ENCODE assay signal across 16 cellular contexts in genomic region chr16:70493863-70494770, GRCh38. TPM values are rescaled to one million over a fixed set of nuclear protein-coding genes. Genes with fewer than 3 reads are reported as not detected.
DNase-seq lines count a peak whose midpoint lies in the region; ATAC-seq, FAIRE-seq and TF ChIP-seq lines count a peak whose summit lies in the region.
"Had no signal": no experiment of that assay in that cellular context is flagged by ENCODE, and none has a peak within 500 bp of the region (broad histone marks: within the 10 kb centered on the region; RNA-seq: fewer than 3 reads in every experiment).

No MANE protein-coding gene starts in this region.

- no peak overlapping the region for H3K4me3 Mint-ChIP-seq in activated naive CD8-positive, alpha-beta T cell treated with anti-CD3 and anti-CD28 coated beads for 36 hours
- no peak overlapping the region for H3K4me3 Mint-ChIP-seq in nephron progenitor cell
- H3K4me3 Mint-ChIP-seq: IgD-negative memory B cell had no signal

- no peaks in the 10 kb centered on the region for H3K9me3 Mint-ChIP-seq in activated naive CD8-positive, alpha-beta T cell treated with anti-CD3 and anti-CD28 coated beads for 36 hours
- H3K9me3 Mint-ChIP-seq in nephron progenitor cell: no peaks in the 10 kb centered on the region
- H3K9me3 Mint-ChIP-seq: IgD-negative memory B cell had no signal

- FAIRE-seq in GM19239 (lab: Jason Lieb, UNC): peak; percentile 14

- intact Hi-C loops in right lobe of liver (cut with DNase I): no loop called here
- intact Hi-C loops in posterior vena cava (cut with DNase I): no loop called here

- DNase-seq in GM19239 (ENCODE audit: insufficient read length, low spot score): no peak
- peak; percentile 25 for DNase-seq in NB4 (ENCODE audit: low read depth)
- no peak for DNase-seq in activated naive CD8-positive, alpha-beta T cell treated with anti-CD3 and anti-CD28 coated beads for 36 hours
- no peak for DNase-seq in nephron progenitor cell
- no peak for DNase-seq in right lobe of liver
- DNase-seq in posterior vena cava (ENCODE audit: low spot score): no peak
- DNase-seq: amniotic stem cell; cerebellar nuclear complex; DMS53; effector memory CD4-positive, alpha-beta T cell; NCI-H1105 treated with DMSO at 0.1 percent for 48 hours; NCI-H774 had no signal

- peaks cover 0 to 68% (median 10%) of the 10 kb centered on the region in 4 donors for H3K36me3 ChIP-seq in right lobe of liver

- WGBS in right lobe of liver (ENCODE audit: insufficient coverage, low coverage, low lambda C conversion rate, missing lambda C conversion rate): 82% methylated on average over 6 of the region's 7 CpGs

- H3K27ac ChIP-seq in right lobe of liver: no peak overlapping the region
- H3K27ac ChIP-seq: BLaER1, VCaP had no signal

- TF ChIP-seq CTCF in NB4 (IDR thresholded peaks at IDR 0.05; ENCODE audit: low read depth, low read length): no peak
- TF ChIP-seq CTCF in nephron progenitor cell (IDR thresholded peaks at IDR 0.05): no peak
- no peak for TF ChIP-seq CTCF in right lobe of liver (IDR thresholded peaks at IDR 0.05)

- no peak for ATAC-seq in GM18909 (IDR thresholded peaks at IDR 0.05; ENCODE audit: poor library complexity, unreplicated experiment)
- ATAC-seq in right lobe of liver: no peak

- H3K27ac Mint-ChIP-seq in activated naive CD8-positive, alpha-beta T cell treated with anti-CD3 and anti-CD28 coated beads for 36 hours: peak overlapping the region; percentile 78
- H3K27ac Mint-ChIP-seq in nephron progenitor cell: peak overlapping the region; percentile 23
- H3K27ac Mint-ChIP-seq: IgD-negative memory B cell had no signal

- TF ChIP-seq POLR2A in NB4 (IDR thresholded peaks at IDR 0.05; ENCODE audit: extremely low read depth, insufficient read length) (no peak), right lobe of liver (IDR thresholded peaks at IDR 0.05) (no peak)

- H3K27me3 ChIP-seq in right lobe of liver: no peaks in the 10 kb centered on the region
- H3K27me3 ChIP-seq: BLaER1 had no signal

- H3K4me1 ChIP-seq in right lobe of liver: no peaks in the 10 kb centered on the region

- peaks cover 18% of the 10 kb centered on the region for H3K36me3 Mint-ChIP-seq in activated naive CD8-positive, alpha-beta T cell treated with anti-CD3 and anti-CD28 coated beads for 36 hours
- H3K36me3 Mint-ChIP-seq in nephron progenitor cell (ENCODE audit: low read depth): peaks cover 45% of the 10 kb centered on the region

- H3K4me1 Mint-ChIP-seq in activated naive CD8-positive, alpha-beta T cell treated with anti-CD3 and anti-CD28 coated beads for 36 hours: peaks cover 17% of the 10 kb centered on the region
- H3K4me1 Mint-ChIP-seq in nephron progenitor cell: no peaks in the 10 kb centered on the region

- H3K4me3 ChIP-seq in NB4 (ENCODE audit: low read depth, low read length) (no peak overlapping the region), right lobe of liver (no peak overlapping the region)
- H3K4me3 ChIP-seq: BLaER1 had no signal

- H3K27me3 Mint-ChIP-seq in activated naive CD8-positive, alpha-beta T cell treated with anti-CD3 and anti-CD28 coated beads for 36 hours: no peaks in the 10 kb centered on the region
- no peaks in the 10 kb centered on the region for H3K27me3 Mint-ChIP-seq in nephron progenitor cell (ENCODE audit: low read depth, poor library complexity)
- H3K27me3 Mint-ChIP-seq: IgD-negative memory B cell had no signal

- no peaks in the 10 kb centered on the region for H3K9me3 ChIP-seq in right lobe of liver
- H3K9me3 ChIP-seq: BLaER1 had no signal

RNA-seq across cellular contexts. Expression of gene COG4, which starts 29.2 kb away (rescaled TPM):
- total RNA-seq in activated naive CD8-positive, alpha-beta T cell treated with anti-CD3 and anti-CD28 coated beads for 36 hours: 10 to 100 TPM; 45.5 TPM
- total RNA-seq in right lobe of liver (10 to 100 TPM; 24.5 to 32.9 (median 30.7) TPM), posterior vena cava (10 to 100 TPM; 29.3 to 39.1 TPM)

RNA-seq across cellular contexts. Expression of gene SF3B3, which starts 29.5 kb away (rescaled TPM):
- 100 to 1,000 TPM; 545 to 550 TPM for total RNA-seq in activated naive CD8-positive, alpha-beta T cell treated with anti-CD3 and anti-CD28 coated beads for 36 hours
- 100 to 1,000 TPM in 1 of 6 experiments, 10 to 100 TPM in 5; 51.4 to 110 (median 90.7) TPM for total RNA-seq in right lobe of liver
- total RNA-seq in posterior vena cava: 100 to 1,000 TPM; 140 to 144 TPM

RNA-seq across cellular contexts. Expression of gene FCSK, which starts 39.7 kb away (rescaled TPM):
- 1 to 10 TPM; 8.7 to 9.6 TPM for total RNA-seq in activated naive CD8-positive, alpha-beta T cell treated with anti-CD3 and anti-CD28 coated beads for 36 hours
- 10 to 100 TPM; 10.9 to 16.7 (median 13.4) TPM for total RNA-seq in right lobe of liver
- 10 to 100 TPM; 10.7 to 11.0 TPM for total RNA-seq in posterior vena cava

RNA-seq across cellular contexts. Expression of gene ST3GAL2, which starts 55.2 kb away (rescaled TPM):
- 10 to 100 TPM; 21.5 to 23.3 TPM for total RNA-seq in activated naive CD8-positive, alpha-beta T cell treated with anti-CD3 and anti-CD28 coated beads for 36 hours
- total RNA-seq in right lobe of liver (10 to 100 TPM; 10.4 to 16.7 (median 14.5) TPM), posterior vena cava (10 to 100 TPM; 27.7 to 29.4 TPM)
